16 cellular contexts compared by ENCODE assay signal in the genomic region with DNA sequence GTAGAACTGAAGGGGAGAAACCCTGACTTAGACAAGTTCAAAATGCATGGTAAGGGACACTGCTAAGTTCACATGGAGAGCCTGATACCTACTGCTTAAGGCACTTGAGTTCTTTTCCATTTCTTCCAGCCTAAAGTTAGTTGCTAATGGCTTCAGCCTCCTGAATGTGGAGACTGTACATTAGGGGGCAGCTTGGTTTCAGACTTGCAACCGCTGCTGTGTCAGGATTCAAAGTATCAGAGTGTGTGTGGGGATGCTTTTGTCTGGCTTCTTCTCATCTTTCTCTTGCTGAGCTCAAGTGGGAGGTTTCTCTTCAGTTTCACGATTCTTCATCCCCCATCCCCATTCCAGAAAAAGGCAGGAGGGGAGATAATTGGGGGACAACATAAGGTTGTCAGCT. TPM values are rescaled to one million over a fixed set of nuclear protein-coding genes. Genes with fewer than 3 reads are reported as not detected.
DNase-seq lines count a peak whose midpoint lies in the region; ATAC-seq and TF ChIP-seq lines count a peak whose summit lies in the region.
"Had no signal": no experiment of that assay in that cellular context is flagged by ENCODE, and none has a peak within 500 bp of the region (broad histone marks: within the 10 kb centered on the region; RNA-seq: fewer than 3 reads in every experiment).

No MANE protein-coding gene starts in this region.

- no peak overlapping the region for H2BK5ac ChIP-seq in mesendoderm (ENCODE audit: low read length)

- H3K4me1 Mint-ChIP-seq in stimulated activated effector memory CD8-positive, alpha-beta T cell treated with anti-CD3 and anti-CD28 coated beads, Interleukin-12 subunit alpha, Interleukin-12 subunit beta, amount 100 ng/mL, for 72 hours: no peaks in the 10 kb centered on the region
- H3K4me1 Mint-ChIP-seq: CD8-positive, alpha-beta memory T cell had no signal

- H3K79me2 ChIP-seq in mesendoderm (ENCODE audit: control insufficient read depth, insufficient read depth, low read length): no peaks in the 10 kb centered on the region

- no peak overlapping the region for H3K9ac ChIP-seq in mesendoderm (ENCODE audit: low read length)

- H3K4me1 ChIP-seq in mesendoderm (ENCODE audit: control insufficient read depth, low read depth, low read length): no peaks in the 10 kb centered on the region
- H3K4me1 ChIP-seq: SJCRH30 had no signal

- H2AK5ac ChIP-seq in mesendoderm (ENCODE audit: low read length): no peak overlapping the region

- H2BK15ac ChIP-seq in mesendoderm (replicated peaks; ENCODE audit: low read depth): no peak overlapping the region

- H3K4ac ChIP-seq in mesendoderm (ENCODE audit: low read depth, low read length): no peak overlapping the region

- DNase-seq in D341Med (ENCODE audit: low spot score) (peak; percentile 30), mesendoderm (peak; percentile 28), NCI-H2029 (lab: John Stamatoyannopoulos, UW) (no peak), SK-N-DZ (ENCODE audit: low spot score) (no peak)
- DNase-seq in stimulated activated CD4-positive, alpha-beta T cell treated with anti-CD3 and anti-CD28 coated beads, Interleukin-12 subunit alpha, Interleukin-12 subunit beta, amount 100 ng/mL, for 4 hours: no peak
- DNase-seq in stimulated activated effector memory CD8-positive, alpha-beta T cell treated with anti-CD3 and anti-CD28 coated beads, Interleukin-12 subunit alpha, Interleukin-12 subunit beta, amount 100 ng/mL, for 72 hours (ENCODE audit: low spot score in 2 of 2): no peak
- DNase-seq: activated CD4-positive, alpha-beta T cell treated with anti-CD3 and anti-CD28 coated beads, Interleukin-2, amount 50 U/mL, for 48 hours; activated naive CD4-positive, alpha-beta T cell treated with anti-CD3 and anti-CD28 coated beads, Interleukin-2, amount 50 U/mL, for 16 hours; CD8-positive, alpha-beta memory T cell; dermis blood vessel endothelial cell; SJCRH30; stimulated activated CD4-positive, alpha-beta T cell treated with anti-CD3 and anti-CD28 coated beads, Interleukin-1b, Interleukin-23, amount 100 ng/mL, for 48 hours had no signal

- no peak overlapping the region for H4K5ac ChIP-seq in mesendoderm (ENCODE audit: low read length)

- no peaks in the 10 kb centered on the region for H3K27me3 ChIP-seq in mesendoderm (ENCODE audit: insufficient read depth, low read length, poor library complexity)
- H3K27me3 ChIP-seq: SJCRH30 had no signal

- peak; percentile 38 for ATAC-seq in GM18870 (IDR thresholded peaks at IDR 0.05; ENCODE audit: unreplicated experiment)
- no peak for ATAC-seq in stimulated activated effector memory CD8-positive, alpha-beta T cell treated with anti-CD3 and anti-CD28 coated beads, Interleukin-12 subunit alpha, Interleukin-12 subunit beta, amount 100 ng/mL, for 72 hours
- ATAC-seq: HCT116; natural killer cell treated with Interleukin-12 subunit alpha and Interleukin-12 subunit beta and Interleukin-15 and Interleukin-18, amount 100 ng/mL, for 72 hours had no signal

- no peak overlapping the region for H3K18ac ChIP-seq in mesendoderm (ENCODE audit: low read length)

- H2BK120ac ChIP-seq in mesendoderm (ENCODE audit: low read depth, low read length): no peak overlapping the region

- H3K36me3 Mint-ChIP-seq in stimulated activated effector memory CD8-positive, alpha-beta T cell treated with anti-CD3 and anti-CD28 coated beads, Interleukin-12 subunit alpha, Interleukin-12 subunit beta, amount 100 ng/mL, for 72 hours: no peaks in the 10 kb centered on the region
- H3K36me3 Mint-ChIP-seq: CD8-positive, alpha-beta memory T cell; natural killer cell treated with Interleukin-12 subunit alpha and Interleukin-12 subunit beta and Interleukin-15 and Interleukin-18, amount 100 ng/mL, for 72 hours had no signal

- peak; percentile 40 for TF ChIP-seq CTCF in VCaP (conservative IDR thresholded peaks at IDR 0.05)

- no peak overlapping the region for H3K27ac Mint-ChIP-seq in stimulated activated effector memory CD8-positive, alpha-beta T cell treated with anti-CD3 and anti-CD28 coated beads, Interleukin-12 subunit alpha, Interleukin-12 subunit beta, amount 100 ng/mL, for 72 hours
- H3K27ac Mint-ChIP-seq: CD8-positive, alpha-beta memory T cell; natural killer cell treated with Interleukin-12 subunit alpha and Interleukin-12 subunit beta and Interleukin-15 and Interleukin-18, amount 100 ng/mL, for 72 hours had no signal

- H3K56ac ChIP-seq in mesendoderm (ENCODE audit: low read length): no peak overlapping the region

- H3K4me3 Mint-ChIP-seq in stimulated activated effector memory CD8-positive, alpha-beta T cell treated with anti-CD3 and anti-CD28 coated beads, Interleukin-12 subunit alpha, Interleukin-12 subunit beta, amount 100 ng/mL, for 72 hours: no peak overlapping the region
- H3K4me3 Mint-ChIP-seq: CD8-positive, alpha-beta memory T cell; natural killer cell treated with Interleukin-12 subunit alpha and Interleukin-12 subunit beta and Interleukin-15 and Interleukin-18, amount 100 ng/mL, for 72 hours had no signal

- H3K23ac ChIP-seq in mesendoderm (ENCODE audit: low read length): no peak overlapping the region

- H3K27ac ChIP-seq in VCaP (no peak overlapping the region), mesendoderm (ENCODE audit: low read depth, low read length) (no peak overlapping the region)
- H3K27ac ChIP-seq: SJCRH30 had no signal

- WGBS in mesendoderm (ENCODE audit: extremely low coverage, insufficient coverage, low lambda C conversion rate): no CpG with 5 or more reads among the region's 2 CpGs

- no peaks in the 10 kb centered on the region for H3K36me3 ChIP-seq in mesendoderm (ENCODE audit: control insufficient read depth, insufficient read depth, low read length)
- H3K36me3 ChIP-seq: SJCRH30 had no signal

- H3K79me1 ChIP-seq in mesendoderm (ENCODE audit: low read length): no peaks in the 10 kb centered on the region

- H3K4me2 ChIP-seq in mesendoderm (ENCODE audit: low read length): no peak overlapping the region

- H4K8ac ChIP-seq in mesendoderm (ENCODE audit: low read depth, low read length): no peak overlapping the region

- no peaks in the 10 kb centered on the region for H3K9me3 Mint-ChIP-seq in stimulated activated effector memory CD8-positive, alpha-beta T cell treated with anti-CD3 and anti-CD28 coated beads, Interleukin-12 subunit alpha, Interleukin-12 subunit beta, amount 100 ng/mL, for 72 hours

- H3K4me3 ChIP-seq in mesendoderm (ENCODE audit: low read length): no peak overlapping the region
- H3K4me3 ChIP-seq: SJCRH30 had no signal

RNA-seq across cellular contexts. Expression of a gene that starts 49.4 kb away (rescaled TPM):
- 0.01 TPM for polyA plus RNA-seq in mesendoderm (2013, experiment 1 of 2)
- polyA plus RNA-seq in mesendoderm (2013, experiment 2 of 2): under 0.01 TPM
- not detected in 2 replicates for polyA plus RNA-seq in SK-N-DZ (2014; cell fraction: cytosol; rRNA removed)
- polyA plus RNA-seq in SK-N-DZ (2014; cell fraction: nucleus; rRNA removed): not detected in 2 replicates
- polyA plus RNA-seq: CD8-positive, alpha-beta memory T cell had no signal

Comparison
In these comparisons a context has a peak if more than half of its experiments do, and no peak if none do; other contexts are left out.
1. DNase-seq: peak in D341Med (single experiment) and mesendoderm (single experiment); none in NCI-H2029 (single experiment), stimulated activated CD4-positive, alpha-beta T cell treated with anti-CD3 and anti-CD28 coated beads, Interleukin-12 subunit alpha, Interleukin-12 subunit beta, amount 100 ng/mL, for 4 hours (single experiment), SK-N-DZ (single experiment) and stimulated activated effector memory CD8-positive, alpha-beta T cell treated with anti-CD3 and anti-CD28 coated beads, Interleukin-12 subunit alpha, Interleukin-12 subunit beta, amount 100 ng/mL, for 72 hours (0 of 2).